14 cellular contexts compared by ENCODE assay signal in the genomic region with DNA sequence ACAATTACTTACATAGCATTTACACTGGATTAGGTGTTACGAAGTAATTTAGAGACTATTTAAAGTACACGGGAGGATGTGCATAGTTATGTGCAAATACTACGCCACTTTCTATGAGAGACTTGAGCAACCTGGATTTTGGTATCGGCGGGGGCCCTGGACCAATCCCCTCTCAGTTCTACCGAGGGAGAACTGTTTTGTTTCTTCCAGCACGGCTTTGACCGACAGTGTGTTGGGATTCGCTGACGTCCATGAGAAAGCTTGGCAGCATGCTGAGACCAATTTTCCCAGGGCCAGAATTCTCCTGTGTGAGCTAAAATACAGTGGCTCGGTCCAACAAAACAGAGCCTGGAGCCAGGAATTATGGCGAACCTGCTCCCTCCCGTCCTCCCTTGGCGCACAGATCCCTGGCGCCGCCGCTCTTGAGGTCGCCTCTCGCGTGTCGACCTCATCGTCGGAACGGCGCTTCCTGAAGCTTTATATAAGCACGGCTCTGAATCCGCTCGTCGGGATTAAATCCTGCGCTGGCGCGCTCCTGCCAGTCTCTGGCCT. TPM values are rescaled to one million over a fixed set of nuclear protein-coding genes. Genes with fewer than 3 reads are reported as not detected.
A peak's percentile ranks its signal among the peaks of the same experiment; 100 is the strongest.
DNase-seq lines count a peak whose midpoint lies in the region; ATAC-seq, FAIRE-seq and TF ChIP-seq lines count a peak whose summit lies in the region.
"Not testable (repeated sequence)": the region's sequence is repeated elsewhere in the genome, so short reads cannot be mapped to it uniquely, and the experiment has no call there.
"Had no signal": no experiment of that assay in that cellular context is flagged by ENCODE, and none has a peak within 500 bp of the region (broad histone marks: within the 10 kb centered on the region; RNA-seq: fewer than 3 reads in every experiment).

No MANE protein-coding gene starts in this region.

- not testable (repeated sequence) for H3K4me1 ChIP-seq in A549; RWPE2 (ENCODE audit: insufficient read depth, poor library complexity, severe bottlenecking); mammary epithelial cell (ENCODE audit: insufficient read depth, low read length)

- H3K36me3 Mint-ChIP-seq in stimulated activated effector memory CD8-positive, alpha-beta T cell treated with anti-CD3 and anti-CD28 coated beads, Interleukin-12 subunit alpha, Interleukin-12 subunit beta, amount 100 ng/mL, for 72 hours = not testable (repeated sequence)

- FAIRE-seq in A549 (lab: Jason Lieb, UNC) = not testable (repeated sequence)

- not testable (repeated sequence) for TF ChIP-seq POLR2A in A549 (IDR thresholded peaks at IDR 0.05; ENCODE audit: low read length)

- CTCF ChIA-PET in A549 (lab: Yijun Ruan, JAX); mammary epithelial cell (lab: Charles Lee; ENCODE audit: low non-redundant PET): not testable (repeated sequence)

- H2AFZ ChIP-seq in mammary epithelial cell (ENCODE audit: low read depth, low read length) = not testable (repeated sequence)

- not testable (repeated sequence) for H3K4me3 ChIP-seq in A549; RWPE2 (ENCODE audit: severe bottlenecking); mammary epithelial cell (replicated peaks in 1 of 3; ENCODE audit: insufficient read depth in 1 of 3, low read depth in 2 of 3, low read length in 3 of 3)

- ATAC-seq in A549 (peak; percentile 45 to 62), GM19467 (IDR thresholded peaks at IDR 0.05; ENCODE audit: unreplicated experiment) (peak; percentile 11), HG02623 (IDR thresholded peaks at IDR 0.05; ENCODE audit: unreplicated experiment) (peak; percentile 7), HG03280 (IDR thresholded peaks at IDR 0.05; ENCODE audit: unreplicated experiment) (peak; percentile 7), RWPE2 (ENCODE audit: low read depth) (peak; percentile 15), left lobe of liver (peak; percentile 53)
- ATAC-seq in stimulated activated effector memory CD8-positive, alpha-beta T cell treated with anti-CD3 and anti-CD28 coated beads, Interleukin-12 subunit alpha, Interleukin-12 subunit beta, amount 100 ng/mL, for 72 hours = peak; percentile 29

- H3K9me3 ChIP-seq in A549; RWPE2 (ENCODE audit: severe bottlenecking); mammary epithelial cell (replicated peaks; ENCODE audit: insufficient read depth, low read length): not testable (repeated sequence)

- not testable (repeated sequence) for DNase-seq in A549 (ENCODE audit: low read depth in 1 of 2, low spot score in 1 of 2); RWPE2 (ENCODE audit: low spot score); mammary epithelial cell; left lobe of liver (ENCODE audit: low spot score); stimulated activated effector memory CD8-positive, alpha-beta T cell treated with anti-CD3 and anti-CD28 coated beads, Interleukin-12 subunit alpha, Interleukin-12 subunit beta, amount 100 ng/mL, for 72 hours (ENCODE audit: low spot score in 2 of 2)

- not testable (repeated sequence) for H3K4me1 Mint-ChIP-seq in stimulated activated effector memory CD8-positive, alpha-beta T cell treated with anti-CD3 and anti-CD28 coated beads, Interleukin-12 subunit alpha, Interleukin-12 subunit beta, amount 100 ng/mL, for 72 hours

- WGBS in A549 (ENCODE audit: missing lambda C conversion rate) = no CpG with 5 or more reads among the region's 32 CpGs
- no CpG with 5 or more reads among the region's 32 CpGs for whole genome bisulfite sequencing in mammary epithelial cell (ENCODE audit: low coverage, missing lambda C conversion rate)

- not testable (repeated sequence) for H3K4me2 ChIP-seq in A549; mammary epithelial cell (ENCODE audit: insufficient read depth, low read depth, low read length)

- not testable (repeated sequence) for H3K36me3 ChIP-seq in RWPE2 (ENCODE audit: low read depth); mammary epithelial cell (ENCODE audit: insufficient read depth, low read length)

- TSS peak; percentile 60 for BruUV-seq in mammary epithelial cell (replicated peaks; lab: Mats Ljungman, UMichigan)

- not testable (repeated sequence) for H3K27ac ChIP-seq in A549; RWPE2 (ENCODE audit: poor library complexity, severe bottlenecking); mammary epithelial cell (ENCODE audit: insufficient read depth, low read depth, low read length)

- dilution Hi-C loops in mammary epithelial cell (cut with HindIII; ENCODE audit: low sequenced_read_pairs) = not testable (repeated sequence)

- not testable (repeated sequence) for H3K9me3 Mint-ChIP-seq in stimulated activated effector memory CD8-positive, alpha-beta T cell treated with anti-CD3 and anti-CD28 coated beads, Interleukin-12 subunit alpha, Interleukin-12 subunit beta, amount 100 ng/mL, for 72 hours

- POLR2A ChIA-PET in A549 (lab: Yijun Ruan, JAX) = not testable (repeated sequence)

- not testable (repeated sequence) for TF ChIP-seq CTCF in A549 (IDR thresholded peaks at IDR 0.05); RWPE2 (IDR thresholded peaks at IDR 0.05; ENCODE audit: poor library complexity, severe bottlenecking); mammary epithelial cell (conservative IDR thresholded peaks at IDR 0.05 in 1 of 2, IDR thresholded peaks at IDR 0.05 in 1 of 2; ENCODE audit: extremely low read depth in 1 of 2, insufficient read depth in 1 of 2, low read depth in 1 of 2, low read length in 2 of 2)

- not testable (repeated sequence) for H3K79me2 ChIP-seq in mammary epithelial cell (ENCODE audit: insufficient read depth, low read length)

- H3K27me3 ChIP-seq in RWPE2 (ENCODE audit: insufficient read depth, poor library complexity, severe bottlenecking); mammary epithelial cell (ENCODE audit: insufficient read depth, low read length): not testable (repeated sequence)

- H4K20me1 ChIP-seq in mammary epithelial cell (ENCODE audit: insufficient read depth, low read length) = not testable (repeated sequence)

- in situ Hi-C loops in mammary epithelial cell (cut with MboI; ENCODE audit: low sequenced_read_pairs in 2 of 2) = loop anchor here in 1 of 2 donors (25.0 kb wide), 1 partner anchor 105 kb away; a partner anchor contains a TSS

- not testable (repeated sequence) for TF ChIP-seq RAD21 in A549 (conservative IDR thresholded peaks at IDR 0.05 in 1 of 2, IDR thresholded peaks at IDR 0.05 in 1 of 2)

- TF ChIP-seq EP300 in A549 (IDR thresholded peaks at IDR 0.05) = not testable (repeated sequence)

- intact Hi-C loops in mammary epithelial cell (cut with micrococcal nuclease) = not testable (repeated sequence)

- H3K9ac ChIP-seq in mammary epithelial cell (ENCODE audit: insufficient read depth, low read length) = not testable (repeated sequence)

- not testable (repeated sequence) for H3K4me3 Mint-ChIP-seq in stimulated activated effector memory CD8-positive, alpha-beta T cell treated with anti-CD3 and anti-CD28 coated beads, Interleukin-12 subunit alpha, Interleukin-12 subunit beta, amount 100 ng/mL, for 72 hours

- not testable (repeated sequence) for H3K27ac Mint-ChIP-seq in stimulated activated effector memory CD8-positive, alpha-beta T cell treated with anti-CD3 and anti-CD28 coated beads, Interleukin-12 subunit alpha, Interleukin-12 subunit beta, amount 100 ng/mL, for 72 hours

RNA-seq across cellular contexts. Expression of a gene that starts 49.3 kb away (rescaled TPM):
- not detected in 2 replicates for polyA plus RNA-seq in A549 (2011; rRNA removed)
- polyA plus RNA-seq in A549 (2012; cell fraction: cytosol; rRNA removed) = not detected in 2 replicates
- not detected in 2 replicates for polyA plus RNA-seq in A549 (2012; cell fraction: nucleus; rRNA removed)
- polyA plus RNA-seq in A549 (2017; fragmentation: RNase III; extraction: RNeasy Plus Mini Kit Qiagen cat#74134 plus additional on column Dnase treatment) = not detected in 3 replicates
- polyA minus RNA-seq in A549 (2011; rRNA and poly(A)+ RNA removed) = not detected in 2 replicates
- total RNA-seq in mammary epithelial cell = not detected
- not detected for polyA plus RNA-seq in mammary epithelial cell
- polyA minus RNA-seq in mammary epithelial cell = not detected
- total RNA-seq in left lobe of liver = 1.1 TPM
- total RNA-seq: activated T-helper 17 cell treated with anti-CD3 and anti-CD28 coated beads, Interleukin-2, amount 50 U/mL, for 72 hours; glomerular endothelial cell; H4; neural crest cell; progenitor cell of endocrine pancreas; T-cell had no signal
